Comparison of ENCODE assay signal across 15 cellular contexts in the genomic region with DNA sequence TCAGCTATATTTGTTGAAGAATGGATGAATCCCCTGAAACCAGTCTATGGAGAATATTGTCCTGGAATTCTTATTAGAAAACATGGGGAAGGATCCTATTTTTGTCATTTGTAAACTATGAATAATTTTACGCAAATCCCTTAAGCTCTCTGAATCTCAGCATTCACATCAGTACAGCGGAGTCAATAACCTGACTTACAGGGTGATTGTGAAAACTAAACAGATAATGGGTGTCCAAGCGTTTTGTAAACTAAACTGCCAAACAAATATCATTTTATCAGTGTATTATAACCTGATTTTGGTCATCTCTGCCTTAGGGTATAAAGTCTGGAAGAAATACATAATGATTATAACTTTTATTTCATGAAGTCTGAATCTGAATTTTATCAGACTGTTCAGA. TPM values are rescaled to one million over a fixed set of nuclear protein-coding genes. Genes with fewer than 3 reads are reported as not detected.
DNase-seq lines count a peak whose midpoint lies in the region; ATAC-seq, FAIRE-seq and TF ChIP-seq lines count a peak whose summit lies in the region.
"Had no signal": no experiment of that assay in that cellular context is flagged by ENCODE, and none has a peak within 500 bp of the region (broad histone marks: within the 10 kb centered on the region; RNA-seq: fewer than 3 reads in every experiment).

No MANE protein-coding gene starts in this region.

- H3K4me3 ChIP-seq in astrocyte (ENCODE audit: insufficient read depth, low read depth, low read length) (no peak overlapping the region), right lobe of liver (no peak overlapping the region), HAP-1 (no peak overlapping the region)
- H3K4me3 ChIP-seq: BLaER1 had no signal

- no peaks in the 10 kb centered on the region for H4K20me1 ChIP-seq in astrocyte (ENCODE audit: insufficient read depth, low read length)
- H4K20me1 ChIP-seq: BLaER1 had no signal

- no peak overlapping the region for H3K4me2 ChIP-seq in astrocyte (ENCODE audit: low read length)
- H3K4me2 ChIP-seq: BLaER1 had no signal

- no peaks in the 10 kb centered on the region for H3K9me3 ChIP-seq in astrocyte (ENCODE audit: insufficient read depth, low read depth, low read length)
- no peaks in the 10 kb centered on the region for H3K9me3 ChIP-seq in right lobe of liver
- no peaks in the 10 kb centered on the region for H3K9me3 ChIP-seq in HAP-1
- H3K9me3 ChIP-seq: BLaER1, Caco-2 had no signal

- intact Hi-C loops in right lobe of liver (cut with DNase I) = no loop called here

- peaks cover 27% of the 10 kb centered on the region for H3K4me1 Mint-ChIP-seq in astrocyte (ENCODE audit: low read depth, unreplicated experiment)
- H3K4me1 Mint-ChIP-seq: CD8-positive, alpha-beta memory T cell had no signal

- DNase-seq in D721Med (ENCODE audit: insufficient read length, low spot score) (no peak), astrocyte (ENCODE audit: low read depth) (no peak), right lobe of liver (no peak), HAP-1 (ENCODE audit: low spot score in 2 of 2) (no peak), NCI-H2227 treated with DMSO at 0.1 percent for 48 hours (lab: John Stamatoyannopoulos, UW) (no peak), medulla oblongata (ENCODE audit: extremely low spot score) (no peak)
- DNase-seq: AML-193; Caco-2; CD8-positive, alpha-beta memory T cell; GF-D8; HFFc6 had no signal

- ATAC-seq in right lobe of liver = peak; percentile 48 to 77 (median 58)

- no peaks in the 10 kb centered on the region for H3K79me2 ChIP-seq in astrocyte (ENCODE audit: insufficient read depth, low read length)

- H3K27me3 ChIP-seq in astrocyte (ENCODE audit: insufficient read depth, low read length) = no peaks in the 10 kb centered on the region
- no peaks in the 10 kb centered on the region for H3K27me3 ChIP-seq in right lobe of liver
- peaks cover 6% of the 10 kb centered on the region; the same call in 1 of the 2 replicates for H3K27me3 ChIP-seq in HAP-1 (ENCODE audit: low read depth)
- H3K27me3 ChIP-seq: BLaER1 had no signal

- H3K27me3 Mint-ChIP-seq in astrocyte (ENCODE audit: low read depth, unreplicated experiment) = no peaks in the 10 kb centered on the region

- no peak overlapping the region for H3K4me3 Mint-ChIP-seq in astrocyte (ENCODE audit: unreplicated experiment)
- H3K4me3 Mint-ChIP-seq: CD8-positive, alpha-beta memory T cell; HFFc6 had no signal

- no peaks in the 10 kb centered on the region for H3K36me3 Mint-ChIP-seq in astrocyte (ENCODE audit: low read depth, unreplicated experiment)
- H3K36me3 Mint-ChIP-seq: CD8-positive, alpha-beta memory T cell had no signal

- H2AFZ ChIP-seq in astrocyte (ENCODE audit: low read depth, low read length) = no peak overlapping the region

- H3K27ac Mint-ChIP-seq in astrocyte (ENCODE audit: unreplicated experiment) = no peak overlapping the region
- H3K27ac Mint-ChIP-seq: CD8-positive, alpha-beta memory T cell; HFFc6 had no signal

- H3K27ac ChIP-seq in astrocyte (ENCODE audit: low read depth, low read length) (no peak overlapping the region), right lobe of liver (peak overlapping the region in 2 of 3 donors; percentile 6 to 33)
- H3K27ac ChIP-seq: BLaER1 had no signal

- H3K4me1 ChIP-seq in astrocyte (ENCODE audit: insufficient read depth, low read length) = peaks cover 22% of the 10 kb centered on the region
- peaks cover 0 to 19% (median 11%) of the 10 kb centered on the region in 4 donors for H3K4me1 ChIP-seq in right lobe of liver
- no peaks in the 10 kb centered on the region for H3K4me1 ChIP-seq in HAP-1

- no peaks in the 10 kb centered on the region for H3K9me3 Mint-ChIP-seq in astrocyte (ENCODE audit: unreplicated experiment)
- H3K9me3 Mint-ChIP-seq: CD8-positive, alpha-beta memory T cell; HFFc6 had no signal

- in situ Hi-C loops in HAP-1 (cut with MboI; ENCODE audit: low sequenced_read_pairs) = no loop called here

- FAIRE-seq in D721Med (lab: Jason Lieb, UNC) (peak; percentile 6), astrocyte (lab: Jason Lieb, UNC) (peak; percentile 29)
- FAIRE-seq: H1 had no signal

- H3K36me3 ChIP-seq in astrocyte (ENCODE audit: insufficient read depth, low read length) = no peaks in the 10 kb centered on the region
- no peaks in the 10 kb centered on the region for H3K36me3 ChIP-seq in right lobe of liver
- H3K36me3 ChIP-seq in HAP-1 (replicated peaks) = no peaks in the 10 kb centered on the region
- H3K36me3 ChIP-seq: BLaER1 had no signal

- TF ChIP-seq POLR2A in right lobe of liver (IDR thresholded peaks at IDR 0.05) = no peak

- TF ChIP-seq CTCF in D721Med (IDR thresholded peaks at IDR 0.05; ENCODE audit: insufficient read depth, missing control alignments) (no peak), astrocyte (IDR thresholded peaks at IDR 0.05; ENCODE audit: insufficient read depth, low read depth, low read length) (no peak), right lobe of liver (IDR thresholded peaks at IDR 0.05) (no peak)

- 21% methylated on average over 3 of the region's 3 CpGs for WGBS in right lobe of liver (ENCODE audit: insufficient coverage, low coverage, low lambda C conversion rate, missing lambda C conversion rate)

- H3K9ac ChIP-seq in astrocyte (ENCODE audit: low read length) = no peak overlapping the region
- H3K9ac ChIP-seq: BLaER1 had no signal

RNA-seq across cellular contexts. Expression of a gene that starts 10.0 kb away (rescaled TPM):
- total RNA-seq in astrocyte (not detected in 2 replicates), right lobe of liver (10 to 100 TPM; 19.6 to 43.5 (median 25.1) TPM)
- total RNA-seq: A673; CD8-positive, alpha-beta memory T cell; H1; HFFc6; IMR-90 had no signal

RNA-seq across cellular contexts. Expression of a gene that starts 19.4 kb away (rescaled TPM):
- total RNA-seq in astrocyte (0.57 and 0.84 TPM in 2 replicates), right lobe of liver (under 1 TPM in 5 of 6 experiments, not detected in 1; 0.24 to 0.68 (median 0.40) TPM)
- total RNA-seq: A673; Caco-2; CD8-positive, alpha-beta memory T cell; H1 had no signal

RNA-seq across cellular contexts. Expression of a gene that starts 29.9 kb away (rescaled TPM):
- total RNA-seq in astrocyte (1.7 and 2.0 TPM in 2 replicates), right lobe of liver (under 1 TPM; 0.37 to 0.91 (median 0.74) TPM)

RNA-seq across cellular contexts. Expression of a gene that starts 30.1 kb away (rescaled TPM):
- total RNA-seq in astrocyte (67.1 and 72.1 TPM in 2 replicates), right lobe of liver (10 to 100 TPM in 4 of 6 experiments, 1 to 10 TPM in 2; 8.6 to 24.9 (median 16.9) TPM)

RNA-seq across cellular contexts. Expression of a gene that starts 52.3 kb away (rescaled TPM):
- not detected in 2 replicates for total RNA-seq in astrocyte
- total RNA-seq in right lobe of liver = 10 to 100 TPM in 2 of 6 experiments, 1 to 10 TPM in 4; 4.7 to 15.1 (median 7.1) TPM
- total RNA-seq: A673; Caco-2; CD8-positive, alpha-beta memory T cell; H1 had no signal

Comparison
In these comparisons a context has a peak if more than half of its experiments do, and no peak if none do; other contexts are left out.
1. RNA of a gene that starts 10.0 kb away (total RNA-seq): 19.6 to 43.5 TPM in right lobe of liver; not detected in astrocyte; every median in the first group is over 10 times any median in the second.